In genomic region chr10:109956454-109957091, GRCh38 we compare ENCODE assay signal across 8 cellular contexts. TPM values are rescaled to one million over a fixed set of nuclear protein-coding genes. Genes with fewer than 3 reads are reported as not detected.
DNase-seq lines count a peak whose midpoint lies in the region; ATAC-seq lines count a peak whose summit lies in the region.

No MANE protein-coding gene starts in this region.

- ATAC-seq in GM21576 (IDR thresholded peaks at IDR 0.05; ENCODE audit: unreplicated experiment) (peak; percentile 75), HG03575 (IDR thresholded peaks at IDR 0.05; ENCODE audit: extremely low read depth, insufficient number of reproducible peaks, low FRiP score, unreplicated experiment) (peak; percentile 43)

- DNase-seq in 8988T (peak; percentile 18), Daoy (ENCODE audit: low read depth) (peak; percentile 54), SW480 (ENCODE audit: low spot score) (peak; percentile 50), foreskin melanocyte (peak; percentile 51), NCI-H446 treated with DMSO at 0.1 percent for 48 hours (lab: John Stamatoyannopoulos, UW) (no peak)
- peak; percentile 44 for DNase-seq in stimulated activated CD4-positive, alpha-beta T cell treated with anti-CD3 and anti-CD28 coated beads, Interleukin-1b, Interleukin-23, amount 100 ng/mL, for 48 hours

RNA-seq across cellular contexts. Expression of gene XPNPEP1, which starts 33.3 kb away (rescaled TPM):
- total RNA-seq in Daoy (2014; rRNA removed; shearing (Covaris generic)): 42.4 and 42.5 TPM in 2 replicates

RNA-seq across cellular contexts. Expression of gene ADD3, which starts 51.2 kb away (rescaled TPM):
- total RNA-seq in Daoy (2014; rRNA removed; shearing (Covaris generic)): 24.1 and 26.5 TPM in 2 replicates
